ENCODE assay signal across 1 cellular context in genomic region chr7:100803398-100804161, GRCh38.
TF ChIP-seq lines count a peak whose summit lies in the region.

No MANE protein-coding gene starts in this region.

TF ChIP-seq in K562, 482 proteins besides CTCF, POLR2A, EP300 and RAD21 (continued from another document and continues in another):
- TF ChIP-seq HMGXB4 (CRISPR knock-in tag; IDR thresholded peaks at IDR 0.05) = no peak
- TF ChIP-seq SMAD1 (IDR thresholded peaks at IDR 0.05; ENCODE audit: low read depth, low read length, partially characterized antibody) = no peak
- TF ChIP-seq PHB (CRISPR knock-in tag; IDR thresholded peaks at IDR 0.05) = no peak
- TF ChIP-seq BCOR (IDR thresholded peaks at IDR 0.05) = peak; percentile 43; the same call in 1 of the 2 replicates
- peak; percentile 50; the same call in 1 of the 2 replicates for TF ChIP-seq EHMT2 (IDR thresholded peaks at IDR 0.05)
- no peak for TF ChIP-seq DEAF1 (CRISPR knock-in tag; IDR thresholded peaks at IDR 0.05)
- TF ChIP-seq PTRF (tag; IDR thresholded peaks at IDR 0.05) = no peak
- TF ChIP-seq ZNF140 (CRISPR knock-in tag; IDR thresholded peaks at IDR 0.05) = no peak
- no peak for TF ChIP-seq JUN (IDR thresholded peaks at IDR 0.05; ENCODE audit: borderline replicate concordance, low read depth, low read length)
- TF ChIP-seq JUN (CRISPR knock-in tag; IDR thresholded peaks at IDR 0.05; ENCODE audit: borderline replicate concordance) = no peak
- no peak for TF ChIP-seq MEIS2 (IDR thresholded peaks at IDR 0.05; ENCODE audit: partially characterized antibody)
- no peak for TF ChIP-seq ZNF311 (CRISPR knock-in tag; IDR thresholded peaks at IDR 0.05)
- no peak for TF ChIP-seq FOXK1 (CRISPR knock-in tag; IDR thresholded peaks at IDR 0.05; ENCODE audit: borderline replicate concordance)
- no peak for TF ChIP-seq BHLHE40 (IDR thresholded peaks at IDR 0.05; ENCODE audit: low read length)
- no peak for TF ChIP-seq PBX2 (CRISPR knock-in tag; IDR thresholded peaks at IDR 0.05; ENCODE audit: low read depth)
- TF ChIP-seq PBX2 (tag; conservative IDR thresholded peaks at IDR 0.05; ENCODE audit: low read depth) = no peak
- no peak for TF ChIP-seq EP400 (IDR thresholded peaks at IDR 0.05)
- no peak for TF ChIP-seq TSC22D4 (tag; IDR thresholded peaks at IDR 0.05)
- no peak for TF ChIP-seq STAG1 (CRISPR knock-in tag; IDR thresholded peaks at IDR 0.05; ENCODE audit: borderline replicate concordance)
- no peak for TF ChIP-seq SIX5 (IDR thresholded peaks at IDR 0.05; ENCODE audit: borderline replicate concordance in 1 of 2, insufficient read depth in 1 of 2, low read depth in 1 of 2, low read length in 2 of 2)
- TF ChIP-seq KLF13 (tag; IDR thresholded peaks at IDR 0.05; ENCODE audit: borderline replicate concordance, low read depth) = no peak
- no peak for TF ChIP-seq ZNF431 (CRISPR knock-in tag; IDR thresholded peaks at IDR 0.05)
- no peak for TF ChIP-seq ZNF239 (CRISPR knock-in tag; IDR thresholded peaks at IDR 0.05)
- no peak for TF ChIP-seq CHCHD3 (CRISPR knock-in tag; IDR thresholded peaks at IDR 0.05)
- TF ChIP-seq MTA2 (IDR thresholded peaks at IDR 0.05; ENCODE audit: low read depth) = peak; percentile 62
- no peak for TF ChIP-seq JUND (IDR thresholded peaks at IDR 0.05; ENCODE audit: borderline replicate concordance, low read depth, low read length)
- TF ChIP-seq JUND (tag; IDR thresholded peaks at IDR 0.05; ENCODE audit: borderline replicate concordance, low read depth, low read length) = no peak
- TF ChIP-seq ZNF316 (IDR thresholded peaks at IDR 0.05) = no peak
- no peak for TF ChIP-seq CEBPB (tag; IDR thresholded peaks at IDR 0.05)
- no peak for TF ChIP-seq E2F3 (CRISPR knock-in tag; IDR thresholded peaks at IDR 0.05)
- no peak for TF ChIP-seq FOXK2 (conservative IDR thresholded peaks at IDR 0.05 in 1 of 2, IDR thresholded peaks at IDR 0.05 in 1 of 2; ENCODE audit: low read depth in 2 of 2)
- peak; percentile 25; the same call in 1 of the 2 replicates for TF ChIP-seq SOX6 (IDR thresholded peaks at IDR 0.05)
- TF ChIP-seq LARP7 (IDR thresholded peaks at IDR 0.05) = peak; percentile 74; the same call in 1 of the 2 replicates
- no peak for TF ChIP-seq RFX7 (CRISPR knock-in tag; IDR thresholded peaks at IDR 0.05)
- no peak for TF ChIP-seq ZSCAN32 (CRISPR knock-in tag; IDR thresholded peaks at IDR 0.05)
- peak in 2 of 3 experiments; percentile 21 for TF ChIP-seq YY1 (IDR thresholded peaks at IDR 0.05; ENCODE audit: borderline replicate concordance in 1 of 3, control insufficient read depth in 1 of 3, extremely low read depth in 1 of 3, insufficient read depth in 3 of 3, insufficient read length in 1 of 3, insufficient replicate concordance in 2 of 3, low read depth in 1 of 3, low read length in 2 of 3)
- no peak for TF ChIP-seq ZNF41 (CRISPR knock-in tag; conservative IDR thresholded peaks at IDR 0.05)
- TF ChIP-seq FOSL1 (tag; conservative IDR thresholded peaks at IDR 0.05) = no peak; the same call in 1 of the 2 replicates
- TF ChIP-seq PRDM10 (IDR thresholded peaks at IDR 0.05; ENCODE audit: partially characterized antibody) = no peak
- TF ChIP-seq NR3C1 (CRISPR knock-in tag; IDR thresholded peaks at IDR 0.05) = no peak
- TF ChIP-seq DPF2 (IDR thresholded peaks at IDR 0.05) = peak; percentile 83
- TF ChIP-seq PHB2 (IDR thresholded peaks at IDR 0.05; ENCODE audit: low read depth) = peak; percentile 69
- no peak for TF ChIP-seq TCFL5 (CRISPR knock-in tag; conservative IDR thresholded peaks at IDR 0.05)
- TF ChIP-seq ZNF384 (IDR thresholded peaks at IDR 0.05; ENCODE audit: low read depth, low read length) = peak; percentile 86
- no peak for TF ChIP-seq NR1H2 (CRISPR knock-in tag; IDR thresholded peaks at IDR 0.05)
- no peak for TF ChIP-seq ZNF324 (CRISPR knock-in tag; IDR thresholded peaks at IDR 0.05)
- TF ChIP-seq KHSRP (IDR thresholded peaks at IDR 0.05) = no peak
- TF ChIP-seq SMC3 (conservative IDR thresholded peaks at IDR 0.05; ENCODE audit: insufficient read depth, low read depth, low read length) = no peak
- no peak for TF ChIP-seq ILK (tag; IDR thresholded peaks at IDR 0.05; ENCODE audit: borderline replicate concordance, low read depth)
- TF ChIP-seq ZNF75A (CRISPR knock-in tag; IDR thresholded peaks at IDR 0.05) = no peak
- TF ChIP-seq TCF3 (CRISPR knock-in tag; IDR thresholded peaks at IDR 0.05) = peak; percentile 63
- TF ChIP-seq ZFP1 (CRISPR knock-in tag; IDR thresholded peaks at IDR 0.05) = no peak
- no peak for TF ChIP-seq ELK1 (CRISPR knock-in tag; IDR thresholded peaks at IDR 0.05)
- no peak for TF ChIP-seq CEBPZ (IDR thresholded peaks at IDR 0.05; ENCODE audit: borderline replicate concordance, low read depth, low read length)
- TF ChIP-seq ZNF766 (CRISPR knock-in tag; conservative IDR thresholded peaks at IDR 0.05) = peak; percentile 48; the same call in 1 of the 2 replicates
- no peak for TF ChIP-seq ZNF717 (CRISPR knock-in tag; IDR thresholded peaks at IDR 0.05)
- TF ChIP-seq KLF1 (tag; IDR thresholded peaks at IDR 0.05) = no peak
- TF ChIP-seq UBTF (IDR thresholded peaks at IDR 0.05; ENCODE audit: borderline replicate concordance in 1 of 2, low read depth in 2 of 2, low read length in 2 of 2) = no peak
- no peak for TF ChIP-seq ZBTB8A (IDR thresholded peaks at IDR 0.05; ENCODE audit: partially characterized antibody)
